8 cellular contexts compared by ENCODE assay signal in genomic region chr20:37096415-37097039, GRCh38. TPM values are rescaled to one million over a fixed set of nuclear protein-coding genes. Genes with fewer than 3 reads are reported as not detected.
DNase-seq lines count a peak whose midpoint lies in the region; ATAC-seq, FAIRE-seq and TF ChIP-seq lines count a peak whose summit lies in the region.

No MANE protein-coding gene starts in this region.

- DNase-seq in MG63 (no peak), pancreas (no peak), OCI-M2 (lab: John Stamatoyannopoulos, UW; ENCODE audit: unreplicated experiment) (no peak), thyroid gland (no peak)

- H3K4me1 ChIP-seq in pancreas = no peaks in the 10 kb centered on the region
- H3K4me1 ChIP-seq in thyroid gland = peaks cover 10 to 14% of the 10 kb centered on the region in 2 donors

- H3K27ac ChIP-seq in cingulate gyrus (ENCODE audit: low read depth, low read length) = peak overlapping the region; percentile 69
- no peak overlapping the region for H3K27ac ChIP-seq in pancreas
- H3K27ac ChIP-seq in thyroid gland = peak overlapping the region in 1 of 3 donors; percentile 69

- intact Hi-C loops in pancreas (cut with DNase I) (no loop called here), thyroid gland (cut with DNase I) (no loop called here)

- H3K27me3 ChIP-seq in MG63 = no peaks in the 10 kb centered on the region
- no peaks in the 10 kb centered on the region for H3K27me3 ChIP-seq in pancreas
- H3K27me3 ChIP-seq in thyroid gland = no peaks in the 10 kb centered on the region

- no peak for TF ChIP-seq POLR2A in thyroid gland (IDR thresholded peaks at IDR 0.05)

- TF ChIP-seq CTCF in pancreas (IDR thresholded peaks at IDR 0.05) (no peak), thyroid gland (IDR thresholded peaks at IDR 0.05) (no peak)

- H3K4me3 ChIP-seq in GM08714 (ENCODE audit: low read length) (peak overlapping the region; percentile 68; the same call in 1 of the 2 replicates), MG63 (peak overlapping the region; percentile 65), pancreas (peak overlapping the region in 3 of 4 donors; percentile 64 to 94 (median 85)), thyroid gland (replicated peaks in 1 of 3) (peak overlapping the region in 1 of 3 donors; percentile 10)

- ATAC-seq in pancreas (no peak), HG03342 (IDR thresholded peaks at IDR 0.05; ENCODE audit: unreplicated experiment) (no peak), GM18858 (IDR thresholded peaks at IDR 0.05; ENCODE audit: unreplicated experiment) (no peak)

- H3K36me3 ChIP-seq in MG63 (peaks cover 28% of the 10 kb centered on the region), pancreas (no peaks in the 10 kb centered on the region), thyroid gland (no peaks in the 10 kb centered on the region)

- H3K9me3 ChIP-seq in MG63 = no peaks in the 10 kb centered on the region
- no peaks in the 10 kb centered on the region for H3K9me3 ChIP-seq in pancreas
- H3K9me3 ChIP-seq in thyroid gland = no peaks in the 10 kb centered on the region

- no peak for FAIRE-seq in pancreas (lab: Jason Lieb, UNC)

- 68 to 72% methylated on average over 11 of the region's 11 CpGs for WGBS in pancreas, 2 donors
- WGBS in thyroid gland, 2 donors = 62 to 66% methylated on average over 11 of the region's 11 CpGs

RNA-seq across cellular contexts. Expression of gene RBL1, which starts 0.7 kb away (rescaled TPM):
- total RNA-seq in MG63 (2014; rRNA removed; shearing (Covaris generic); ENCODE audit: low replicate concordance) = 11.1 and 18.3 TPM in 2 replicates
- 1 to 10 TPM; 2.5 to 4.3 (median 3.8) TPM for total RNA-seq in pancreas
- polyA plus RNA-seq in pancreas = 1 to 10 TPM; 1.1 to 1.4 TPM
- 10 to 100 TPM in 1 of 4 donors, 1 to 10 TPM in 3; 6.4 to 12.1 (median 7.1) TPM for total RNA-seq in thyroid gland
